In genomic region chr13:95452376-95452775, GRCh38 we compare ENCODE assay signal across 20 cellular contexts.
"Had no signal": no experiment of that assay in that cellular context is flagged by ENCODE, and none has a peak within 500 bp of the region (broad histone marks: within the 10 kb centered on the region; RNA-seq: fewer than 3 reads in every experiment).

No MANE protein-coding gene starts in this region.

- H3K9me3 ChIP-seq: gastrocnemius medialis, mucosa of descending colon, right atrium auricular region, stomach, vagina had no signal

- H3K27ac ChIP-seq: dorsolateral prefrontal cortex, gastrocnemius medialis, right atrium auricular region, stomach, vagina had no signal

- H3K4me1 ChIP-seq: right atrium auricular region, stomach, vagina had no signal

- H3K36me3 ChIP-seq: gastrocnemius medialis, right atrium auricular region, stomach, vagina had no signal

- FAIRE-seq: small intestine had no signal

- H3K4me3 ChIP-seq: dorsolateral prefrontal cortex, gastrocnemius medialis, mucosa of descending colon, right atrium auricular region, stomach, vagina had no signal

- H3K27me3 ChIP-seq: gastrocnemius medialis, right atrium auricular region, vagina had no signal

- DNase-seq: activated CD4-positive, alpha-beta T cell treated with anti-CD3 and anti-CD28 coated beads, Interleukin-2, amount 50 U/mL, for 1 hour; activated CD4-positive, CD25-positive, alpha-beta regulatory T cell treated with anti-CD3 and anti-CD28 coated beads, Interleukin-2, amount 50 U/mL, for 72 hours; activated CD8-positive, alpha-beta memory T cell treated with anti-CD3 and anti-CD28 coated beads, Interleukin-2, amount 50 U/mL, for 4 hours; activated effector memory CD4-positive, alpha-beta T cell treated with anti-CD3 and anti-CD28 coated beads, Interleukin-2, amount 50 U/mL, for 16 hours; activated naive CD4-positive, alpha-beta T cell treated with anti-CD3 and anti-CD28 coated beads, Interleukin-2, amount 50 U/mL, for 16 hours; activated T-cell treated with anti-CD3 and anti-CD28 coated beads, Interleukin-2, amount 50 U/mL, for 48 hours; caudate nucleus; dorsolateral prefrontal cortex; gastrocnemius medialis; head of caudate nucleus; mesenchymal stem cell; mucosa of descending colon; naive B cell; small intestine; stimulated activated CD4-positive, alpha-beta T cell treated with anti-CD3 and anti-CD28 coated beads, Interleukin-15, amount 100 ng/mL, for 24 hours; stimulated activated CD4-positive, alpha-beta T cell treated with anti-CD3 and anti-CD28 coated beads, Interleukin-2, amount 100 ng/mL, for 48 hours; stomach; trophoblast cell had no signal

- ATAC-seq: gastrocnemius medialis, mucosa of descending colon had no signal
